In the genomic region with DNA sequence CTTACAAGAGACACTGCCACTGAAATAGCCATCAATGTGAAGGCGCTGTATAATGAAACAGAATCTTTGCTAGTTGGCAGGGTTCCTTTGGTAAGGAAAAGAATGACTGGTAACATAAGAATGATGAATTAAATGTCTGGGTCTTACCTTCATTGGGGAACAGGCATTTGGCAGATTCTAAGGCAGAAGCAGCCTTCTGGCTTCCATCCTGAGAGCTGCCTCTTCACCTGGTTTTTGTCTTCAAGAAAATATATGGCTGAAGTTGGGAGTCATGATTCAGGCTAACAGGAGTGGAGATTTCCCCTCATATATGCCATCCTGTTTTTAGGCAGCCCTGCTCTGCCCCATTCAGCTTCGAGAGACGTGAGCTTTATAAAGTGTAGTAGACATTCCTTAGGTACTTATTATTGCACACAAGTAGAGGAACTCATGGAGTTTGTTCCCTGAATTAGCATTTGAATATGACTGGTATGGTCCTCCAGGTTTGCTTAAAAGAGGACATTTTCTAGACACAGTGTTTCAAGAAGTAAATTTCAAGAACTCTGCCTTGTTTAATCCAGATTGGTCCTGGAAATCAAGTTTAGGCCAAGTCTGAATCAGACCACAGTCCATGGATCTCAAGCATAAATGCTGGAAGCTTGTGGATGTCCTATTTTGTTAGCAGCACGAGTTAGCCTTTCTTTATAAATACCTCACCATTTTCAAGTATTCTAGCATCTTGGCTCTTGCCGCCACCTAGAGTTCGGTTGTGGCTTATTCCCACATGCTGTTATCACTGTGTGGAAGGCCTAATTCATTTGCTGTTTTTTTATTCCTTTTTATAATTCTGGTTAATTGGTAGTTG, we compare ENCODE assay signal across 8 cellular contexts. TPM values are rescaled to one million over a fixed set of nuclear protein-coding genes. Genes with fewer than 3 reads are reported as not detected.
DNase-seq lines count a peak whose midpoint lies in the region; ATAC-seq lines count a peak whose summit lies in the region.

No MANE protein-coding gene starts in this region.

- peaks cover 24% of the 10 kb centered on the region for H3K36me3 Mint-ChIP-seq in activated CD8-positive, alpha-beta memory T cell treated with anti-CD3 and anti-CD28 coated beads, Interleukin-2, amount 10 ng/mL, durations not matched to agents 7 days and 5 days
- H3K36me3 Mint-ChIP-seq in activated CD4-positive, alpha-beta memory T cell treated with anti-CD3 and anti-CD28 coated beads, Interleukin-2, amount 10 ng/mL, durations not matched to agents 7 days and 5 days (ENCODE audit: low read depth) = peaks cover 47% of the 10 kb centered on the region

- no peak overlapping the region for H3K4me3 Mint-ChIP-seq in activated CD8-positive, alpha-beta memory T cell treated with anti-CD3 and anti-CD28 coated beads, Interleukin-2, amount 10 ng/mL, durations not matched to agents 7 days and 5 days
- H3K4me3 Mint-ChIP-seq in activated CD4-positive, alpha-beta memory T cell treated with anti-CD3 and anti-CD28 coated beads, Interleukin-2, amount 10 ng/mL, durations not matched to agents 7 days and 5 days = no peak overlapping the region

- POLR2A ChIA-PET in activated CD4-positive, alpha-beta memory T cell treated with anti-CD3 and anti-CD28 coated beads, Interleukin-2, amount 10 ng/mL, durations not matched to agents 7 days and 5 days (lab: Charles Lee) = no interaction called here

- no peak for ATAC-seq in activated CD8-positive, alpha-beta memory T cell treated with anti-CD3 and anti-CD28 coated beads, Interleukin-2, amount 10 ng/mL, durations not matched to agents 7 days and 5 days
- no peak for ATAC-seq in GM18868 (IDR thresholded peaks at IDR 0.05; ENCODE audit: unreplicated experiment)

- peak; percentile 42 for DNase-seq in activated CD8-positive, alpha-beta memory T cell treated with anti-CD3 and anti-CD28 coated beads, Interleukin-2, amount 10 ng/mL, durations not matched to agents 7 days and 5 days
- DNase-seq in activated CD8-positive, alpha-beta memory T cell treated with anti-CD3 and anti-CD28 coated beads, Interleukin-2, amount 50 U/mL, for 4 hours = no peak
- peak; percentile 52 for DNase-seq in M059J (ENCODE audit: low read depth)
- DNase-seq in activated CD4-positive, alpha-beta memory T cell treated with anti-CD3 and anti-CD28 coated beads, Interleukin-2, amount 10 ng/mL, durations not matched to agents 7 days and 5 days = peak; percentile 33
- peak; percentile 17 for DNase-seq in iPS DF 19.7 (ENCODE audit: low read depth, low spot score)
- no peak for DNase-seq in HuH-7 (ENCODE audit: low spot score)
- no peak for DNase-seq in activated CD8-positive, alpha-beta memory T cell treated with anti-CD3 and anti-CD28 coated beads, Interleukin-2, amount 50 U/mL, for 48 hours

- H3K9me3 Mint-ChIP-seq in activated CD8-positive, alpha-beta memory T cell treated with anti-CD3 and anti-CD28 coated beads, Interleukin-2, amount 10 ng/mL, durations not matched to agents 7 days and 5 days (ENCODE audit: low read depth) = no peaks in the 10 kb centered on the region
- no peaks in the 10 kb centered on the region for H3K9me3 Mint-ChIP-seq in activated CD4-positive, alpha-beta memory T cell treated with anti-CD3 and anti-CD28 coated beads, Interleukin-2, amount 10 ng/mL, durations not matched to agents 7 days and 5 days

- H3K4me1 Mint-ChIP-seq in activated CD8-positive, alpha-beta memory T cell treated with anti-CD3 and anti-CD28 coated beads, Interleukin-2, amount 10 ng/mL, durations not matched to agents 7 days and 5 days = no peaks in the 10 kb centered on the region
- H3K4me1 Mint-ChIP-seq in activated CD4-positive, alpha-beta memory T cell treated with anti-CD3 and anti-CD28 coated beads, Interleukin-2, amount 10 ng/mL, durations not matched to agents 7 days and 5 days = no peaks in the 10 kb centered on the region

- CTCF ChIA-PET in activated CD8-positive, alpha-beta memory T cell treated with anti-CD3 and anti-CD28 coated beads, Interleukin-2, amount 10 ng/mL, durations not matched to agents 7 days and 5 days (lab: Charles Lee) = interaction anchor here (0.5 to 1.5 kb wide), 2 partner anchors 11 to 34 kb away, joined by 3 to 4 read pairs; no protein-coding TSS in a partner anchor
- CTCF ChIA-PET in activated CD4-positive, alpha-beta memory T cell treated with anti-CD3 and anti-CD28 coated beads, Interleukin-2, amount 10 ng/mL, durations not matched to agents 7 days and 5 days (lab: Charles Lee) = interaction anchor here (1.0 kb wide), 1 partner anchor 547 kb away, joined by 3 read pairs; no protein-coding TSS in a partner anchor

- no peak overlapping the region for H3K27ac Mint-ChIP-seq in activated CD8-positive, alpha-beta memory T cell treated with anti-CD3 and anti-CD28 coated beads, Interleukin-2, amount 10 ng/mL, durations not matched to agents 7 days and 5 days
- no peak overlapping the region for H3K27ac Mint-ChIP-seq in activated CD4-positive, alpha-beta memory T cell treated with anti-CD3 and anti-CD28 coated beads, Interleukin-2, amount 10 ng/mL, durations not matched to agents 7 days and 5 days

- no peaks in the 10 kb centered on the region for H3K27me3 Mint-ChIP-seq in activated CD8-positive, alpha-beta memory T cell treated with anti-CD3 and anti-CD28 coated beads, Interleukin-2, amount 10 ng/mL, durations not matched to agents 7 days and 5 days
- H3K27me3 Mint-ChIP-seq in activated CD4-positive, alpha-beta memory T cell treated with anti-CD3 and anti-CD28 coated beads, Interleukin-2, amount 10 ng/mL, durations not matched to agents 7 days and 5 days = no peaks in the 10 kb centered on the region

RNA-seq across cellular contexts. Expression of a gene that starts 56.2 kb away (rescaled TPM):
- total RNA-seq in activated CD8-positive, alpha-beta memory T cell treated with anti-CD3 and anti-CD28 coated beads, Interleukin-2, amount 10 ng/mL, durations not matched to agents 7 days and 5 days = 10 to 100 TPM; 23.0 to 34.4 TPM
- total RNA-seq in M059J (2014; rRNA removed; shearing (Covaris generic)) = 9.5 and 14.0 TPM in 2 replicates
- total RNA-seq in activated CD4-positive, alpha-beta memory T cell treated with anti-CD3 and anti-CD28 coated beads, Interleukin-2, amount 10 ng/mL, durations not matched to agents 7 days and 5 days = 10 to 100 TPM; 32.5 to 34.0 TPM

Comparison
In these comparisons a context has a peak if more than half of its experiments do, and no peak if none do; other contexts are left out.
1. DNase-seq: peak in activated CD8-positive, alpha-beta memory T cell treated with anti-CD3 and anti-CD28 coated beads, Interleukin-2, amount 10 ng/mL, durations not matched to agents 7 days and 5 days (single experiment), M059J (single experiment), activated CD4-positive, alpha-beta memory T cell treated with anti-CD3 and anti-CD28 coated beads, Interleukin-2, amount 10 ng/mL, durations not matched to agents 7 days and 5 days (single experiment) and iPS DF 19.7 (single experiment); none in activated CD8-positive, alpha-beta memory T cell treated with anti-CD3 and anti-CD28 coated beads, Interleukin-2, amount 50 U/mL, for 4 hours (single experiment), HuH-7 (single experiment) and activated CD8-positive, alpha-beta memory T cell treated with anti-CD3 and anti-CD28 coated beads, Interleukin-2, amount 50 U/mL, for 48 hours (single experiment).